ENCODE assay signal across 1 cellular context in genomic region chr5:161314033-161314432, GRCh38.
TF ChIP-seq lines count a peak whose summit lies in the region.

No MANE protein-coding gene starts in this region.

TF ChIP-seq in WTC11, 78 proteins besides CTCF, POLR2A, EP300 and RAD21:
- TF ChIP-seq TEAD1 (CRISPR knock-in tag; IDR thresholded peaks at IDR 0.05) (no peak), ZSCAN18 (CRISPR knock-in tag; IDR thresholded peaks at IDR 0.05) (no peak), RELA (CRISPR knock-in tag; IDR thresholded peaks at IDR 0.05; ENCODE audit: borderline replicate concordance) (no peak), SMAD4 (CRISPR knock-in tag; IDR thresholded peaks at IDR 0.05) (no peak)
